11 cellular contexts compared by ENCODE assay signal in genomic region chr3:63896332-63897034, GRCh38. TPM values are rescaled to one million over a fixed set of nuclear protein-coding genes. Genes with fewer than 3 reads are reported as not detected.
A peak's percentile ranks its signal among the peaks of the same experiment; 100 is the strongest.
DNase-seq lines count a peak whose midpoint lies in the region; ATAC-seq lines count a peak whose summit lies in the region.
"Had no signal": no experiment of that assay in that cellular context is flagged by ENCODE, and none has a peak within 500 bp of the region (broad histone marks: within the 10 kb centered on the region; RNA-seq: fewer than 3 reads in every experiment).

No MANE protein-coding gene starts in this region.

- no peak overlapping the region for H3K4me3 Mint-ChIP-seq in central memory CD8-positive, alpha-beta T cell
- no peak overlapping the region for H3K4me3 Mint-ChIP-seq in activated T-helper 2 cell treated with anti-CD3 and anti-CD28 coated beads, Interferon-gamma antibody, Interleukin-2, Interleukin-4, amounts not matched to agents 10 μg/mL and 5 μg/mL and 100 μg/mL, durations not matched to agents 14 hours and 24 hours and 36 hours (ENCODE audit: low read depth)
- H3K4me3 Mint-ChIP-seq: activated B cell treated with CpG ODN at 0.5 μM for 24 hours had no signal

- no peaks in the 10 kb centered on the region for H3K9me3 Mint-ChIP-seq in central memory CD8-positive, alpha-beta T cell
- H3K9me3 Mint-ChIP-seq in activated T-helper 2 cell treated with anti-CD3 and anti-CD28 coated beads, Interferon-gamma antibody, Interleukin-2, Interleukin-4, amounts not matched to agents 10 μg/mL and 5 μg/mL and 100 μg/mL, durations not matched to agents 14 hours and 24 hours and 36 hours: no peaks in the 10 kb centered on the region
- H3K9me3 Mint-ChIP-seq: activated B cell treated with CpG ODN at 0.5 μM for 24 hours had no signal

- ATAC-seq in GM18498 (IDR thresholded peaks at IDR 0.05; ENCODE audit: unreplicated experiment): peak; percentile 75
- peak; percentile 26 for ATAC-seq in GM19468 (IDR thresholded peaks at IDR 0.05; ENCODE audit: extremely low read depth, unreplicated experiment)
- ATAC-seq in HG03135 (IDR thresholded peaks at IDR 0.05; ENCODE audit: unreplicated experiment): peak; percentile 77
- no peak for ATAC-seq in central memory CD8-positive, alpha-beta T cell (replicated peaks; ENCODE audit: extremely low read depth, poor library complexity, severe bottlenecking)
- ATAC-seq in HG02610 (IDR thresholded peaks at IDR 0.05; ENCODE audit: unreplicated experiment): no peak

- H3K27me3 Mint-ChIP-seq in central memory CD8-positive, alpha-beta T cell: no peaks in the 10 kb centered on the region
- no peaks in the 10 kb centered on the region for H3K27me3 Mint-ChIP-seq in activated T-helper 2 cell treated with anti-CD3 and anti-CD28 coated beads, Interferon-gamma antibody, Interleukin-2, Interleukin-4, amounts not matched to agents 10 μg/mL and 5 μg/mL and 100 μg/mL, durations not matched to agents 14 hours and 24 hours and 36 hours (ENCODE audit: low read depth)
- H3K27me3 Mint-ChIP-seq: activated B cell treated with CpG ODN at 0.5 μM for 24 hours had no signal

- peaks cover 7% of the 10 kb centered on the region for H3K36me3 Mint-ChIP-seq in central memory CD8-positive, alpha-beta T cell (ENCODE audit: insufficient read depth)
- H3K36me3 Mint-ChIP-seq in activated T-helper 2 cell treated with anti-CD3 and anti-CD28 coated beads, Interferon-gamma antibody, Interleukin-2, Interleukin-4, amounts not matched to agents 10 μg/mL and 5 μg/mL and 100 μg/mL, durations not matched to agents 14 hours and 24 hours and 36 hours (ENCODE audit: low read depth): peaks cover 40% of the 10 kb centered on the region

- intact Hi-C loops in activated T-helper 2 cell treated with anti-CD3 and anti-CD28 coated beads, Interferon-gamma antibody, Interleukin-2, Interleukin-4, amounts not matched to agents 10 μg/mL and 5 μg/mL and 100 μg/mL, durations not matched to agents 14 hours and 24 hours and 36 hours (cut with micrococcal nuclease): loop anchor here (2.0 kb wide), 1 partner anchor 14 kb away; no protein-coding TSS in a partner anchor

- H3K4me1 Mint-ChIP-seq in central memory CD8-positive, alpha-beta T cell: peaks cover 51% of the 10 kb centered on the region
- peaks cover 38% of the 10 kb centered on the region for H3K4me1 Mint-ChIP-seq in activated T-helper 2 cell treated with anti-CD3 and anti-CD28 coated beads, Interferon-gamma antibody, Interleukin-2, Interleukin-4, amounts not matched to agents 10 μg/mL and 5 μg/mL and 100 μg/mL, durations not matched to agents 14 hours and 24 hours and 36 hours (ENCODE audit: low read depth)

- peak overlapping the region; percentile 85 for H3K27ac Mint-ChIP-seq in central memory CD8-positive, alpha-beta T cell (ENCODE audit: low read depth)
- no peak overlapping the region for H3K27ac Mint-ChIP-seq in activated T-helper 2 cell treated with anti-CD3 and anti-CD28 coated beads, Interferon-gamma antibody, Interleukin-2, Interleukin-4, amounts not matched to agents 10 μg/mL and 5 μg/mL and 100 μg/mL, durations not matched to agents 14 hours and 24 hours and 36 hours

- DNase-seq in central memory CD8-positive, alpha-beta T cell (ENCODE audit: low spot score in 2 of 2): no peak
- DNase-seq in activated T-helper 2 cell treated with anti-CD3 and anti-CD28 coated beads, Interferon-gamma antibody, Interleukin-2, Interleukin-4, amounts not matched to agents 10 μg/mL and 5 μg/mL and 100 μg/mL, durations not matched to agents 14 hours and 24 hours and 36 hours (ENCODE audit: low spot score): no peak
- no peak for DNase-seq in effector CD8-positive, alpha-beta T cell (lab: John Stamatoyannopoulos, UW)
- DNase-seq in germinal center (ENCODE audit: low spot score): no peak
- DNase-seq: activated B cell treated with CpG ODN at 0.5 μM for 24 hours, NCI-H2081 treated with DMSO at 0.1 percent for 48 hours had no signal

RNA-seq across cellular contexts. Expression of gene SCAANT1, which starts 15.7 kb away (rescaled TPM):
- total RNA-seq in activated T-helper 2 cell treated with anti-CD3 and anti-CD28 coated beads, Interferon-gamma antibody, Interleukin-2, Interleukin-4, amounts not matched to agents 10 μg/mL and 5 μg/mL and 100 μg/mL, durations not matched to agents 14 hours and 24 hours and 36 hours: 1.8 TPM in 1 of 2 replicates, not detected in the other
- total RNA-seq: activated B cell treated with CpG ODN at 0.5 μM for 24 hours, HT-29 had no signal

RNA-seq across cellular contexts. Expression of gene ATXN7, which starts 32.8 kb away (rescaled TPM):
- 42.8 and 44.0 TPM in 2 replicates for total RNA-seq in activated T-helper 2 cell treated with anti-CD3 and anti-CD28 coated beads, Interferon-gamma antibody, Interleukin-2, Interleukin-4, amounts not matched to agents 10 μg/mL and 5 μg/mL and 100 μg/mL, durations not matched to agents 14 hours and 24 hours and 36 hours

RNA-seq across cellular contexts. Expression of gene THOC7, which starts 32.9 kb away (rescaled TPM):
- 103 and 107 TPM in 2 replicates for total RNA-seq in activated T-helper 2 cell treated with anti-CD3 and anti-CD28 coated beads, Interferon-gamma antibody, Interleukin-2, Interleukin-4, amounts not matched to agents 10 μg/mL and 5 μg/mL and 100 μg/mL, durations not matched to agents 14 hours and 24 hours and 36 hours

Comparison
In these comparisons a context has a peak if more than half of its experiments do, and no peak if none do; other contexts are left out.
1. ATAC-seq: peak in GM18498 (single experiment), GM19468 (single experiment) and HG03135 (single experiment); none in central memory CD8-positive, alpha-beta T cell (single experiment) and HG02610 (single experiment).